12 cellular contexts compared by ENCODE assay signal in genomic region chr2:85741211-85741610, GRCh38. TPM values are rescaled to one million over a fixed set of nuclear protein-coding genes. Genes with fewer than 3 reads are reported as not detected.
A peak's percentile ranks its signal among the peaks of the same experiment; 100 is the strongest.
DNase-seq lines count a peak whose midpoint lies in the region; ATAC-seq, FAIRE-seq and TF ChIP-seq lines count a peak whose summit lies in the region.
"Had no signal": no experiment of that assay in that cellular context is flagged by ENCODE, and none has a peak within 500 bp of the region (broad histone marks: within the 10 kb centered on the region; RNA-seq: fewer than 3 reads in every experiment).

No MANE protein-coding gene starts in this region.

- FAIRE-seq in pancreas (lab: Jason Lieb, UNC) = no peak
- FAIRE-seq: GM18507, keratinocyte had no signal

- 60 to 69% methylated on average over 7 to 8 of the region's 8 CpGs for WGBS in body of pancreas, 2 donors
- WGBS in pancreas, 2 donors = 60 to 72% methylated on average over 8 of the region's 8 CpGs

- intact Hi-C loops in body of pancreas (cut with DNase I) (no loop called here), left ventricle myocardium inferior (cut with micrococcal nuclease) (no loop called here), pancreas (cut with DNase I) (no loop called here), vagina (cut with DNase I) (no loop called here)

- DNase-seq in body of pancreas (no peak), left ventricle myocardium inferior (peak; percentile 58), pancreas (no peak), vagina (ENCODE audit: extremely low spot score in 2 of 2) (no peak), KBM-7 (no peak)
- DNase-seq in stimulated activated CD4-positive, alpha-beta T cell treated with anti-CD3 and anti-CD28 coated beads, Interleukin-15, amount 100 ng/mL, for 24 hours = no peak
- DNase-seq: DND-41, NCI-H524 had no signal

- H3K36me3 ChIP-seq in body of pancreas (replicated peaks in 1 of 2; ENCODE audit: insufficient read depth in 1 of 2, low read depth in 2 of 2) (no peaks in the 10 kb centered on the region), left ventricle myocardium inferior (no peaks in the 10 kb centered on the region), pancreas (no peaks in the 10 kb centered on the region), vagina (no peaks in the 10 kb centered on the region)

- H3K4me3 ChIP-seq in body of pancreas (no peak overlapping the region), left ventricle myocardium inferior (peak overlapping the region; percentile 26), pancreas (no peak overlapping the region), vagina (no peak overlapping the region)

- peaks cover 51% of the 10 kb centered on the region for H3K4me1 ChIP-seq in body of pancreas
- peaks cover 75% of the 10 kb centered on the region for H3K4me1 ChIP-seq in left ventricle myocardium inferior
- H3K4me1 ChIP-seq in pancreas = peaks cover 19 to 36% (median 20%) of the 10 kb centered on the region in 3 donors
- peaks cover 72% of the 10 kb centered on the region for H3K4me1 ChIP-seq in vagina

- peak overlapping the region; percentile 76 to 91 (median 80) for H3K27ac ChIP-seq in body of pancreas
- peak overlapping the region; percentile 96 for H3K27ac ChIP-seq in left ventricle myocardium inferior (replicated peaks)
- peak overlapping the region; percentile 52 to 87 (median 80) for H3K27ac ChIP-seq in pancreas
- peak overlapping the region; percentile 93 for H3K27ac ChIP-seq in vagina

- TF ChIP-seq POLR2A in body of pancreas (IDR thresholded peaks at IDR 0.05) = no peak
- TF ChIP-seq POLR2A in vagina (IDR thresholded peaks at IDR 0.05) = no peak

- H3K27me3 ChIP-seq in body of pancreas = no peaks in the 10 kb centered on the region
- H3K27me3 ChIP-seq in left ventricle myocardium inferior (ENCODE audit: low read depth) = no peaks in the 10 kb centered on the region
- no peaks in the 10 kb centered on the region for H3K27me3 ChIP-seq in pancreas
- H3K27me3 ChIP-seq in vagina = no peaks in the 10 kb centered on the region

- H3K9me3 ChIP-seq in body of pancreas (no peaks in the 10 kb centered on the region), left ventricle myocardium inferior (replicated peaks) (no peaks in the 10 kb centered on the region), pancreas (no peaks in the 10 kb centered on the region), vagina (no peaks in the 10 kb centered on the region)

- in situ Hi-C loops in KBM-7 (cut with MboI; ENCODE audit: low pct_unique_long_range_greater_than_20kb, low sequenced_read_pairs) = loop anchor here (10.0 kb wide), 1 partner anchor 54 kb away; no protein-coding TSS in a partner anchor

- ATAC-seq in body of pancreas = no peak
- peak in 1 of 4 donors; percentile 3 for ATAC-seq in pancreas
- no peak for ATAC-seq in HG03354 (IDR thresholded peaks at IDR 0.05; ENCODE audit: poor library complexity, severe bottlenecking, unreplicated experiment)

- TF ChIP-seq CTCF in body of pancreas (IDR thresholded peaks at IDR 0.05) (no peak), left ventricle myocardium inferior (IDR thresholded peaks at IDR 0.05; ENCODE audit: borderline replicate concordance) (no peak), pancreas (IDR thresholded peaks at IDR 0.05) (no peak), vagina (IDR thresholded peaks at IDR 0.05) (no peak)

RNA-seq across cellular contexts. Expression of gene ATOH8, which starts 12.6 kb away (rescaled TPM):
- total RNA-seq in body of pancreas (10 to 100 TPM; 12.9 to 14.5 TPM), left ventricle myocardium inferior (23.3 TPM), pancreas (1 to 10 TPM; 1.7 to 4.3 (median 3.0) TPM), vagina (66.5 TPM)
- polyA plus RNA-seq in pancreas = 10 to 100 TPM in 1 of 2 donors, 1 to 10 TPM in 1; 8.9 to 13.9 TPM
- polyA plus RNA-seq: keratinocyte had no signal

RNA-seq across cellular contexts. Expression of gene GNLY, which starts 47.1 kb away (rescaled TPM):
- total RNA-seq in body of pancreas = 1 to 10 TPM in 1 of 2 donors, not detected in 1; 5.6 TPM
- total RNA-seq in left ventricle myocardium inferior = 1.5 TPM
- 1 to 10 TPM in 1 of 6 donors, under 1 TPM in 2, not detected in 3; 0.75 to 1.3 (median 0.76) TPM for total RNA-seq in pancreas
- 1 to 10 TPM in 1 of 2 donors, under 1 TPM in 1; 0.28 to 1.3 TPM for polyA plus RNA-seq in pancreas
- total RNA-seq in vagina = 3.2 TPM
- total RNA-seq: epithelial cell of proximal tubule had no signal
- polyA plus RNA-seq: keratinocyte had no signal
